In the genomic region with DNA sequence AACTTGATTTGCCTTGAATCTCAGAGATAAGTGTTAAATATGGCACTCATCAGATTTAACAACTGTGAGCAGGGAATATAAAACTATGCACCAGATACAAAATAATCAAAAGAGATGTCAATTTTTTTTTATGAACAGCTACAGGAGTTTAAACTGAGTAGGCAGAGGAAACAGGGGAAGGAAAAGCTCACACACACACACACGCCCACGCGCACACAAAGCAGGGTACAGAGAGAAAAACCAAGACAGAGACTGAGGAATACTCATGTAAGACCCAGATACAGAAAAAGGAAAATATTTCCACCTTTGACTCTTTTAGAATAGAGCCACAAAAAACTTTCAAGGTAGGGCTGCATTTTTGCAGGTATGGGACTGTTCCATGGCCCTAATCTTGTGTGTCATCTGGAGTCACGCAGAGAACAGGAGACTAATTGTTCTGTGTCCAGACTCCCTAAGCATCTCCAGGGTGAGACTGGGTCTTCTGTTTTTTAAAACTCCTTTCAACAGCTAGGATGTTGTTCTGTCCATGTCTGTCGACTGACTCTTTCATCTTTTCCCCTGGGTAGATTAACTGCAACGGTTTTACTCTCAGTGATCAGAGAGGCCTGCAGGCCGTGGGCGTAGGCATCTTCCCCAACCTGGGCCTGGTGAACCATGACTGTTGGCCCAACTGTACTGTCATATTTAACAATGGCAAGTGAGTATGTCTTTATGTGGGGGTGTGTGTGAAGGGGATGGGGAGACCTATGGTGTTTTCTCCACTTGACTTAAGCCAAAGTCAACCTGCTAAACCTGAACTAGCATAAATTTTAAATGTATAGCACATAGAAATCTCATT, we compare ENCODE assay signal across 15 cellular contexts. TPM values are rescaled to one million over a fixed set of nuclear protein-coding genes. Genes with fewer than 3 reads are reported as not detected.
A peak's percentile ranks its signal among the peaks of the same experiment; 100 is the strongest.
DNase-seq lines count a peak whose midpoint lies in the region; TF ChIP-seq lines count a peak whose summit lies in the region.
"Had no signal": no experiment of that assay in that cellular context is flagged by ENCODE, and none has a peak within 500 bp of the region (broad histone marks: within the 10 kb centered on the region; RNA-seq: fewer than 3 reads in every experiment).

No MANE protein-coding gene starts in this region.

- H3K27ac Mint-ChIP-seq in activated CD4-positive, alpha-beta T cell treated with anti-CD3 and anti-CD28 coated beads, Interleukin-2, amount 10 ng/mL, durations not matched to agents 7 days and 5 days: no peak overlapping the region
- peak overlapping the region; percentile 6 for H3K27ac Mint-ChIP-seq in nephron progenitor cell

- no peak for TF ChIP-seq POLR2A in vagina (IDR thresholded peaks at IDR 0.05)

- no peak overlapping the region for H3K4me3 ChIP-seq in vagina
- H3K4me3 ChIP-seq: heart right ventricle, lung, Peyer's patch had no signal

- no peak overlapping the region for H3K27ac ChIP-seq in vagina
- H3K27ac ChIP-seq: heart right ventricle, KMS-11, Peyer's patch had no signal

- no peaks in the 10 kb centered on the region for H3K4me1 ChIP-seq in vagina
- H3K4me1 ChIP-seq: Peyer's patch had no signal

- POLR2A ChIA-PET in activated CD4-positive, alpha-beta T cell treated with anti-CD3 and anti-CD28 coated beads, Interleukin-2, amount 10 ng/mL, durations not matched to agents 7 days and 5 days (lab: Charles Lee): no interaction called here

- no peaks in the 10 kb centered on the region for H3K9me3 Mint-ChIP-seq in activated CD4-positive, alpha-beta T cell treated with anti-CD3 and anti-CD28 coated beads, Interleukin-2, amount 10 ng/mL, durations not matched to agents 7 days and 5 days
- no peaks in the 10 kb centered on the region for H3K9me3 Mint-ChIP-seq in nephron progenitor cell

- CTCF ChIA-PET in activated CD4-positive, alpha-beta T cell treated with anti-CD3 and anti-CD28 coated beads, Interleukin-2, amount 10 ng/mL, durations not matched to agents 7 days and 5 days (lab: Charles Lee): no interaction called here

- H3K27me3 ChIP-seq in vagina: no peaks in the 10 kb centered on the region
- H3K27me3 ChIP-seq: heart right ventricle, Peyer's patch had no signal

- H3K36me3 Mint-ChIP-seq in activated CD4-positive, alpha-beta T cell treated with anti-CD3 and anti-CD28 coated beads, Interleukin-2, amount 10 ng/mL, durations not matched to agents 7 days and 5 days (ENCODE audit: low read depth): no peaks in the 10 kb centered on the region
- H3K36me3 Mint-ChIP-seq in nephron progenitor cell (ENCODE audit: low read depth): no peaks in the 10 kb centered on the region

- peak; percentile 7 to 13 for DNase-seq in activated CD4-positive, alpha-beta T cell treated with anti-CD3 and anti-CD28 coated beads for 24 hours (ENCODE audit: low read depth in 2 of 2)
- no peak for DNase-seq in activated CD4-positive, alpha-beta T cell treated with anti-CD3 and anti-CD28 coated beads, Interleukin-2, amount 10 ng/mL, durations not matched to agents 7 days and 5 days
- DNase-seq in activated T-cell treated with anti-CD3 and anti-CD28 coated beads for 4 hours (peak; percentile 52), nephron progenitor cell (no peak), COLO668 (lab: John Stamatoyannopoulos, UW; ENCODE audit: unreplicated experiment) (no peak), vagina (ENCODE audit: extremely low spot score in 2 of 2) (no peak)
- peak; percentile 11 to 32 for DNase-seq in stimulated activated CD8-positive, alpha-beta memory T cell treated with anti-CD3 and anti-CD28 coated beads, Interleukin-4, amount 100 ng/mL, for 4 hours (ENCODE audit: low read depth in 2 of 2, low spot score in 1 of 2)
- no peak for DNase-seq in stimulated activated naive CD4-positive, alpha-beta T cell treated with Interleukin-2 at 50 U/mL for 16 hours (lab: John Stamatoyannopoulos, UW)
- DNase-seq: aorta, heart right ventricle, Peyer's patch had no signal

- peaks cover 7% of the 10 kb centered on the region for H3K4me1 Mint-ChIP-seq in activated CD4-positive, alpha-beta T cell treated with anti-CD3 and anti-CD28 coated beads, Interleukin-2, amount 10 ng/mL, durations not matched to agents 7 days and 5 days
- peaks cover 14% of the 10 kb centered on the region for H3K4me1 Mint-ChIP-seq in nephron progenitor cell

- no peak overlapping the region for H3K4me3 Mint-ChIP-seq in activated CD4-positive, alpha-beta T cell treated with anti-CD3 and anti-CD28 coated beads, Interleukin-2, amount 10 ng/mL, durations not matched to agents 7 days and 5 days
- no peak overlapping the region for H3K4me3 Mint-ChIP-seq in nephron progenitor cell

- H3K27me3 Mint-ChIP-seq in activated CD4-positive, alpha-beta T cell treated with anti-CD3 and anti-CD28 coated beads, Interleukin-2, amount 10 ng/mL, durations not matched to agents 7 days and 5 days: no peaks in the 10 kb centered on the region
- H3K27me3 Mint-ChIP-seq in nephron progenitor cell (ENCODE audit: low read depth, poor library complexity): no peaks in the 10 kb centered on the region

- no peaks in the 10 kb centered on the region for H3K9me3 ChIP-seq in vagina
- H3K9me3 ChIP-seq: heart right ventricle, Peyer's patch had no signal

- TF ChIP-seq CTCF in nephron progenitor cell (IDR thresholded peaks at IDR 0.05): no peak
- TF ChIP-seq CTCF in vagina (IDR thresholded peaks at IDR 0.05): no peak

- intact Hi-C loops in vagina (cut with DNase I): no loop called here

- H3K36me3 ChIP-seq in vagina: no peaks in the 10 kb centered on the region
- H3K36me3 ChIP-seq: Peyer's patch had no signal

RNA-seq across cellular contexts. Expression of a gene that starts 23.0 kb away (rescaled TPM):
- total RNA-seq in activated CD4-positive, alpha-beta T cell treated with anti-CD3 and anti-CD28 coated beads, Interleukin-2, amount 10 ng/mL, durations not matched to agents 7 days and 5 days: not detected
- total RNA-seq in vagina: not detected
- total RNA-seq: A172, aorta, renal cortical epithelial cell had no signal

RNA-seq across cellular contexts. Expression of a gene that starts 35.1 kb away (rescaled TPM):
- total RNA-seq in activated CD4-positive, alpha-beta T cell treated with anti-CD3 and anti-CD28 coated beads, Interleukin-2, amount 10 ng/mL, durations not matched to agents 7 days and 5 days: 10 to 100 TPM; 20.5 to 21.7 TPM
- 24.3 TPM for total RNA-seq in vagina

RNA-seq across cellular contexts. Expression of a gene that starts 37.2 kb away (rescaled TPM):
- total RNA-seq in activated CD4-positive, alpha-beta T cell treated with anti-CD3 and anti-CD28 coated beads, Interleukin-2, amount 10 ng/mL, durations not matched to agents 7 days and 5 days: not detected
- total RNA-seq in vagina: not detected
- total RNA-seq: A172, aorta, heart right ventricle, renal cortical epithelial cell had no signal

Comparison
In these comparisons a context has a peak if more than half of its experiments do, and no peak if none do; other contexts are left out.
1. DNase-seq: peak in activated CD4-positive, alpha-beta T cell treated with anti-CD3 and anti-CD28 coated beads for 24 hours (2 of 2), activated T-cell treated with anti-CD3 and anti-CD28 coated beads for 4 hours (single experiment) and stimulated activated CD8-positive, alpha-beta memory T cell treated with anti-CD3 and anti-CD28 coated beads, Interleukin-4, amount 100 ng/mL, for 4 hours (2 of 2); none in activated CD4-positive, alpha-beta T cell treated with anti-CD3 and anti-CD28 coated beads, Interleukin-2, amount 10 ng/mL, durations not matched to agents 7 days and 5 days (single experiment), nephron progenitor cell (single experiment), stimulated activated naive CD4-positive, alpha-beta T cell treated with Interleukin-2 at 50 U/mL for 16 hours (single experiment), COLO668 (single experiment) and vagina (0 of 2).